Comparison of ENCODE assay signal across 24 cellular contexts in the genomic region with DNA sequence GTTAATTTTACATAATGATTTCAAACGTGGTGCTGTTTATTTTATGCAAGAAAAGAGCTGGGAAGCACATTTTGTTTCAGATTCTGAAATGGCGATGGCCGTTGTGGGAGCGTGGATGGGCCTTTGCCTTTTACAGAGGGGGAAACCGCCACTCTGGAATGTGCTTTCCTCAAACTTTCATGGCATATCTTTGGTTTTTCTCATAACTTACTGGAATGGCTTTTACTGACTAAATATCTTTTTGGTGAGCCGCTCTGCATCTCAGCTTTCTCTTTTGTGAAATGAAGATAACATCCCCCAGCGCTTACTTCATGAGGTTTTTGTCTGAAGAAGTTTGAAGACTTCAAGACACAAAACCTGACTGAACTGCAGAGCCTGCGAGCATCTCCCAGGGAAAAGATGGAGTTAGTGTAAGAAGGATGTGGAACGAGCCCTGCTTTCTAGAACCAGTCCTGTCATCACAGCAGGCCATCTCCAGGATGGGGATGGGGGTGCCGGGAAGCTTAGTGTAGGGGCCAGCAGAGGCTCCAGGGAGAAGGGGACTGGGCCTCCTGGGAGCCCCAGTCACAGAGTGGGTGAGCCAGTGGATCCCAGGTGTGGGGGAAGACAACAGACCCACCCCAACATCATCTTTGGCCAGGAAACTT.
A peak's percentile ranks its signal among the peaks of the same experiment; 100 is the strongest.
DNase-seq lines count a peak whose midpoint lies in the region; ATAC-seq, FAIRE-seq and TF ChIP-seq lines count a peak whose summit lies in the region.
"Had no signal": no experiment of that assay in that cellular context is flagged by ENCODE, and none has a peak within 500 bp of the region (broad histone marks: within the 10 kb centered on the region; RNA-seq: fewer than 3 reads in every experiment).

No MANE protein-coding gene starts in this region.

- H2AFZ ChIP-seq in astrocyte (ENCODE audit: low read depth, low read length) (no peak overlapping the region), neural progenitor cell (replicated peaks) (no peak overlapping the region)

- H4K20me1 ChIP-seq in astrocyte (ENCODE audit: insufficient read depth, low read length) (no peaks in the 10 kb centered on the region), neural progenitor cell (ENCODE audit: low read depth) (peaks cover 18% of the 10 kb centered on the region)

- H3K9me3 ChIP-seq in HUES48 (ENCODE audit: control insufficient read depth, insufficient read depth, low read length) (no peaks in the 10 kb centered on the region), astrocyte (ENCODE audit: insufficient read depth, low read depth, low read length) (no peaks in the 10 kb centered on the region), neural progenitor cell (ENCODE audit: low read depth) (no peaks in the 10 kb centered on the region)
- H3K9me3 ChIP-seq: right atrium auricular region, thyroid gland had no signal

- H3K27ac Mint-ChIP-seq in astrocyte (ENCODE audit: unreplicated experiment) (peak overlapping the region; percentile 92), neural progenitor cell (no peak overlapping the region)
- H3K27ac Mint-ChIP-seq: activated naive CD4-positive, alpha-beta T cell treated with anti-CD3 and anti-CD28 coated beads, Interleukin-2, amount 50 U/mL, for 72 hours; activated T-cell treated with anti-CD3 and anti-CD28 coated beads, Interleukin-2, amount 50 U/mL, for 72 hours; stimulated activated effector memory CD8-positive, alpha-beta T cell treated with anti-CD3 and anti-CD28 coated beads, Interleukin-12 subunit alpha, Interleukin-12 subunit beta, amount 100 ng/mL, for 72 hours had no signal

- H3K4me2 ChIP-seq in astrocyte (ENCODE audit: low read length) (peak overlapping the region; percentile 67), neural progenitor cell (no peak overlapping the region)

- peak overlapping the region; percentile 94 for H3K27ac ChIP-seq in HUES48 (ENCODE audit: low read depth, low read length)
- peak overlapping the region; percentile 50 for H3K27ac ChIP-seq in astrocyte (ENCODE audit: low read depth, low read length)
- H3K27ac ChIP-seq in urinary bladder (ENCODE audit: low read depth), result peak overlapping the region; percentile 46
- no peak overlapping the region for H3K27ac ChIP-seq in neural progenitor cell
- H3K27ac ChIP-seq: epithelial cell of prostate, HL-60, right atrium auricular region, thyroid gland had no signal

- H3K4me1 ChIP-seq in HUES48 (ENCODE audit: control insufficient read depth, insufficient read depth, low read length), result peaks cover 21% of the 10 kb centered on the region
- H3K4me1 ChIP-seq in astrocyte (ENCODE audit: insufficient read depth, low read length), result peaks cover 34% of the 10 kb centered on the region
- no peaks in the 10 kb centered on the region for H3K4me1 ChIP-seq in urinary bladder (ENCODE audit: insufficient read depth)
- peaks cover 34% of the 10 kb centered on the region for H3K4me1 ChIP-seq in neural progenitor cell
- H3K4me1 ChIP-seq: right atrium auricular region had no signal

- no peak for FAIRE-seq in astrocyte (lab: Jason Lieb, UNC)

- H3K79me2 ChIP-seq in astrocyte (ENCODE audit: insufficient read depth, low read length) (no peaks in the 10 kb centered on the region), neural progenitor cell (ENCODE audit: low read depth) (no peaks in the 10 kb centered on the region)

- H3K4me3 ChIP-seq in HUES48 (ENCODE audit: low read depth, low read length) (no peak overlapping the region), astrocyte (ENCODE audit: insufficient read depth, low read depth, low read length) (no peak overlapping the region), foreskin fibroblast (ENCODE audit: low read depth in 1 of 2, low read length in 2 of 2) (no peak overlapping the region), urinary bladder (ENCODE audit: low read depth, low read length) (no peak overlapping the region), neural progenitor cell (no peak overlapping the region)
- H3K4me3 ChIP-seq: K562, right atrium auricular region, thyroid gland had no signal

- no peaks in the 10 kb centered on the region for H3K36me3 Mint-ChIP-seq in astrocyte (ENCODE audit: low read depth, unreplicated experiment)
- H3K36me3 Mint-ChIP-seq in neural progenitor cell, result no peaks in the 10 kb centered on the region
- H3K36me3 Mint-ChIP-seq: activated naive CD4-positive, alpha-beta T cell treated with anti-CD3 and anti-CD28 coated beads, Interleukin-2, amount 50 U/mL, for 72 hours; stimulated activated effector memory CD8-positive, alpha-beta T cell treated with anti-CD3 and anti-CD28 coated beads, Interleukin-12 subunit alpha, Interleukin-12 subunit beta, amount 100 ng/mL, for 72 hours had no signal

- DNase-seq in astrocyte (ENCODE audit: low read depth), result peak; percentile 76
- peak; percentile 21 to 51 for DNase-seq in foreskin fibroblast
- no peak for DNase-seq in stimulated activated CD4-positive, alpha-beta T cell treated with anti-CD3 and anti-CD28 coated beads, Interleukin-1b, Interleukin-23, amount 100 ng/mL, for 48 hours
- no peak for DNase-seq in neural progenitor cell (ENCODE audit: low spot score)
- DNase-seq: activated CD8-positive, alpha-beta memory T cell treated with anti-CD3 and anti-CD28 coated beads for 24 hours; activated T-cell treated with anti-CD3 and anti-CD28 coated beads, Interleukin-2, amount 50 U/mL, for 72 hours; AML-193; Calu3; glutamatergic neuron; GOT3; NCI-H187; NCI-H2227 treated with DMSO at 0.1 percent for 48 hours; thyroid gland had no signal

- no peak overlapping the region for H3K4me3 Mint-ChIP-seq in astrocyte (ENCODE audit: unreplicated experiment)
- H3K4me3 Mint-ChIP-seq in neural progenitor cell, result no peak overlapping the region
- H3K4me3 Mint-ChIP-seq: activated T-cell treated with anti-CD3 and anti-CD28 coated beads, Interleukin-2, amount 50 U/mL, for 72 hours; stimulated activated effector memory CD8-positive, alpha-beta T cell treated with anti-CD3 and anti-CD28 coated beads, Interleukin-12 subunit alpha, Interleukin-12 subunit beta, amount 100 ng/mL, for 72 hours had no signal

- H3K36me3 ChIP-seq in HUES48 (ENCODE audit: control insufficient read depth, insufficient read depth, low read length) (no peaks in the 10 kb centered on the region), astrocyte (ENCODE audit: insufficient read depth, low read length) (no peaks in the 10 kb centered on the region), urinary bladder (ENCODE audit: insufficient read depth) (no peaks in the 10 kb centered on the region), neural progenitor cell (no peaks in the 10 kb centered on the region)
- H3K36me3 ChIP-seq: right atrium auricular region, thyroid gland had no signal

- no peak for ATAC-seq in HG03378 (IDR thresholded peaks at IDR 0.05; ENCODE audit: unreplicated experiment)
- ATAC-seq: activated CD4-positive, CD25-positive, alpha-beta regulatory T cell treated with anti-CD3 and anti-CD28 coated beads, Interleukin-2, amount 50 U/mL, for 24 hours; activated naive CD4-positive, alpha-beta T cell treated with anti-CD3 and anti-CD28 coated beads, Interleukin-2, amount 50 U/mL, for 72 hours; activated T-cell treated with anti-CD3 and anti-CD28 coated beads, Interleukin-2, amount 50 U/mL, for 72 hours; left lobe of liver; stimulated activated effector memory CD8-positive, alpha-beta T cell treated with anti-CD3 and anti-CD28 coated beads, Interleukin-12 subunit alpha, Interleukin-12 subunit beta, amount 100 ng/mL, for 72 hours had no signal

- H3K4me1 Mint-ChIP-seq in astrocyte (ENCODE audit: low read depth, unreplicated experiment), result peaks cover 40% of the 10 kb centered on the region
- peaks cover 46% of the 10 kb centered on the region for H3K4me1 Mint-ChIP-seq in neural progenitor cell

- H3K27me3 Mint-ChIP-seq in astrocyte (ENCODE audit: low read depth, unreplicated experiment) (no peaks in the 10 kb centered on the region), neural progenitor cell (ENCODE audit: insufficient read depth, low read depth) (peaks cover 2% of the 10 kb centered on the region)

- H3K9me3 Mint-ChIP-seq in astrocyte (ENCODE audit: unreplicated experiment) (no peaks in the 10 kb centered on the region), neural progenitor cell (no peaks in the 10 kb centered on the region)
- H3K9me3 Mint-ChIP-seq: activated T-cell treated with anti-CD3 and anti-CD28 coated beads, Interleukin-2, amount 50 U/mL, for 72 hours; stimulated activated effector memory CD8-positive, alpha-beta T cell treated with anti-CD3 and anti-CD28 coated beads, Interleukin-12 subunit alpha, Interleukin-12 subunit beta, amount 100 ng/mL, for 72 hours had no signal

- H3K9ac ChIP-seq in HUES48 (ENCODE audit: low read depth, low read length), result no peak overlapping the region
- H3K9ac ChIP-seq in astrocyte (ENCODE audit: low read length), result peak overlapping the region; percentile 3
- H3K9ac ChIP-seq in neural progenitor cell, result no peak overlapping the region

- H3K27me3 ChIP-seq in HUES48 (ENCODE audit: control insufficient read depth, insufficient read depth, low read length) (no peaks in the 10 kb centered on the region), astrocyte (ENCODE audit: insufficient read depth, low read length) (no peaks in the 10 kb centered on the region), neural progenitor cell (no peaks in the 10 kb centered on the region)
- H3K27me3 ChIP-seq: right atrium auricular region, thyroid gland had no signal

- peaks cover 21% of the 10 kb centered on the region for H3F3A ChIP-seq in neural progenitor cell (ENCODE audit: low read depth)

- TF ChIP-seq CTCF in astrocyte (IDR thresholded peaks at IDR 0.05; ENCODE audit: insufficient read depth, low read depth, low read length), result no peak
- TF ChIP-seq CTCF in foreskin fibroblast (IDR thresholded peaks at IDR 0.05; ENCODE audit: low read depth, low read length), result no peak
- TF ChIP-seq CTCF in neural progenitor cell (IDR thresholded peaks at IDR 0.05), result no peak

- WGBS in urinary bladder, result 70% methylated on average over 10 of the region's 10 CpGs

Comparison
In these comparisons a context has a peak if more than half of its experiments do, and no peak if none do; other contexts are left out.
1. DNase-seq: peak in astrocyte (single experiment) and foreskin fibroblast (2 of 2); none in stimulated activated CD4-positive, alpha-beta T cell treated with anti-CD3 and anti-CD28 coated beads, Interleukin-1b, Interleukin-23, amount 100 ng/mL, for 48 hours (single experiment) and neural progenitor cell (single experiment).